1 cellular context compared by ENCODE assay signal in genomic region chr20:54922636-54923035, GRCh38.
A peak's percentile ranks its signal among the peaks of the same experiment; 100 is the strongest.
TF ChIP-seq lines count a peak whose summit lies in the region.

No MANE protein-coding gene starts in this region.

TF ChIP-seq in HepG2, 621 proteins besides CTCF, POLR2A, EP300 and RAD21 (continued from another document):
- peak; percentile 72 for TF ChIP-seq MNT (IDR thresholded peaks at IDR 0.05)
- no peak for TF ChIP-seq ZNF207 (IDR thresholded peaks at IDR 0.05; ENCODE audit: borderline replicate concordance)
